29 cellular contexts compared by ENCODE assay signal in the genomic region with DNA sequence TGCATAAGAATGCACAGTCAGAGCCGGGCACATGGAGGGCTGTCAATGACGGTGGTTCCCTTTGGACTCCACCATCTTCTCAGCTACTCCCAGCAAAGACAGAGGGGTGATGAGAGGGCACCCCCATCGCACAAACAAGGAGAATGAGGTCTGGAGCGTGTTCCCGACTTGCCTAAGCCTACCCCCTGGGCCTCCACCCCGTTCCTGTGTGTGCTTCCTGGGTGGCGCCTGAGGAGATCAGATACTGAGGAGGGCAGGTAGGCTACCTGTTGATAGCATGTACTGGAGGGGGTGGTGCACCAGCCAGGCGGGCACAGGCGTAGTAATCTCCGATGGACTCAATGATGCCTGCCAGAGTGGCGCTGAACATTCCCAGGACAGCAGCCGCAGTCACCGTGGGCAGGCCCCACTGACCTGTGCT. TPM values are rescaled to one million over a fixed set of nuclear protein-coding genes. Genes with fewer than 3 reads are reported as not detected.
A peak's percentile ranks its signal among the peaks of the same experiment; 100 is the strongest.
DNase-seq lines count a peak whose midpoint lies in the region; ATAC-seq, FAIRE-seq and TF ChIP-seq lines count a peak whose summit lies in the region.
"Had no signal": no experiment of that assay in that cellular context is flagged by ENCODE, and none has a peak within 500 bp of the region (broad histone marks: within the 10 kb centered on the region; RNA-seq: fewer than 3 reads in every experiment).

No MANE protein-coding gene starts in this region.

- FAIRE-seq in keratinocyte (lab: Jason Lieb, UNC) = peak; percentile 36
- FAIRE-seq: GM12892 had no signal

- H3K27me3 ChIP-seq in right cardiac atrium (ENCODE audit: control insufficient read depth, insufficient read depth) = no peaks in the 10 kb centered on the region
- no peaks in the 10 kb centered on the region for H3K27me3 ChIP-seq in keratinocyte (ENCODE audit: control insufficient read depth, extremely low read depth, insufficient read depth, low read length)
- H3K27me3 ChIP-seq in upper lobe of right lung = no peaks in the 10 kb centered on the region
- H3K27me3 ChIP-seq: adrenal gland; BLaER1 treated with 17β-estradiol and CSF1 and Interleukin-3, amounts not matched to agents 10 nM and 100 nM; brain microvascular endothelial cell; colonic mucosa; esophagus squamous epithelium; gastroesophageal sphincter; MG63 had no signal

- peaks cover 5% of the 10 kb centered on the region for H3K36me3 Mint-ChIP-seq in activated T-helper 1 cell treated with anti-CD3 and anti-CD28 coated beads, Interleukin-12 subunit alpha, Interleukin-12 subunit beta, Interleukin-2, Interleukin-4 antibody, amounts not matched to agents 30 ng/mL and 10 ng/mL and 1 ng/mL, durations not matched to agents 14 hours and 24 hours and 36 hours (ENCODE audit: low read depth)

- H2AFZ ChIP-seq in keratinocyte (ENCODE audit: control insufficient read depth, low read length) = peak overlapping the region; percentile 1

- H3K27me3 Mint-ChIP-seq in activated T-helper 1 cell treated with anti-CD3 and anti-CD28 coated beads, Interleukin-12 subunit alpha, Interleukin-12 subunit beta, Interleukin-2, Interleukin-4 antibody, amounts not matched to agents 30 ng/mL and 10 ng/mL and 1 ng/mL, durations not matched to agents 14 hours and 24 hours and 36 hours (ENCODE audit: insufficient read depth) = no peaks in the 10 kb centered on the region
- H3K27me3 Mint-ChIP-seq: stimulated activated naive B cell treated with anti-CD40 and anti-IgM and Interleukin-4, amounts not matched to agents 10 μg/mL and 1 μg/mL and 100 μg/mL, for 72 hours had no signal

- H3K4me3 ChIP-seq in right cardiac atrium (ENCODE audit: low read length) (no peak overlapping the region), keratinocyte (ENCODE audit: control insufficient read depth in 2 of 3, extremely low read depth in 1 of 3, insufficient read depth in 2 of 3, low read depth in 1 of 3, low read length in 3 of 3) (no peak overlapping the region), upper lobe of right lung (no peak overlapping the region)
- H3K4me3 ChIP-seq: adrenal gland; BLaER1 treated with 17β-estradiol and CSF1 and Interleukin-3, amounts not matched to agents 10 nM and 100 nM; colonic mucosa; esophagus squamous epithelium; gastroesophageal sphincter; MG63; psoas muscle had no signal

- H4K20me1 ChIP-seq in keratinocyte (ENCODE audit: control insufficient read depth, extremely low read depth, insufficient read depth, low read length) = no peaks in the 10 kb centered on the region

- peak overlapping the region; percentile 1 for H3K27ac Mint-ChIP-seq in activated T-helper 1 cell treated with anti-CD3 and anti-CD28 coated beads, Interleukin-12 subunit alpha, Interleukin-12 subunit beta, Interleukin-2, Interleukin-4 antibody, amounts not matched to agents 30 ng/mL and 10 ng/mL and 1 ng/mL, durations not matched to agents 14 hours and 24 hours and 36 hours
- H3K27ac Mint-ChIP-seq: stimulated activated naive B cell treated with anti-CD40 and anti-IgM and Interleukin-4, amounts not matched to agents 10 μg/mL and 1 μg/mL and 100 μg/mL, for 72 hours had no signal

- H3K27ac ChIP-seq in right cardiac atrium (ENCODE audit: low read length) = no peak overlapping the region
- no peak overlapping the region for H3K27ac ChIP-seq in keratinocyte (ENCODE audit: control insufficient read depth, insufficient read depth, low read length)
- H3K27ac ChIP-seq in upper lobe of right lung = no peak overlapping the region
- H3K27ac ChIP-seq: adrenal gland, brain microvascular endothelial cell, colonic mucosa, esophagus squamous epithelium, gastroesophageal sphincter, psoas muscle had no signal

- TF ChIP-seq CTCF in keratinocyte (optimal IDR thresholded peaks at IDR 0.05 in 1 of 3, IDR thresholded peaks at IDR 0.05 in 1 of 3, conservative IDR thresholded peaks at IDR 0.05 in 1 of 3; ENCODE audit: extremely low read depth in 1 of 3, insufficient read depth in 2 of 3, low read length in 3 of 3) (no peak), upper lobe of right lung (IDR thresholded peaks at IDR 0.05) (no peak)

- peak in 2 of 3 donors; percentile 24 to 28 for DNase-seq in right cardiac atrium
- no peak for DNase-seq in Right ventricle myocardium superior
- DNase-seq in activated T-helper 1 cell treated with anti-CD3 and anti-CD28 coated beads, Interleukin-12 subunit alpha, Interleukin-12 subunit beta, Interleukin-2, Interleukin-4 antibody, amounts not matched to agents 30 ng/mL and 10 ng/mL and 1 ng/mL, durations not matched to agents 14 hours and 24 hours and 36 hours (ENCODE audit: low spot score) = no peak
- no peak for DNase-seq in keratinocyte (ENCODE audit: low read depth, low spot score)
- DNase-seq in upper lobe of right lung = peak; percentile 42
- no peak for DNase-seq in HK-2 (ENCODE audit: unreplicated experiment)
- DNase-seq in NCI-H748 (lab: John Stamatoyannopoulos, UW; ENCODE audit: unreplicated experiment) = no peak
- no peak for DNase-seq in NCI-H1694 treated with DMSO at 0.1 percent for 48 hours (lab: John Stamatoyannopoulos, UW)
- DNase-seq: ACHN; activated CD4-positive, alpha-beta T cell treated with anti-CD3 and anti-CD28 coated beads, Interleukin-2, amount 50 U/mL, for 48 hours; brain microvascular endothelial cell; colonic mucosa; effector memory CD4-positive, alpha-beta T cell; esophagus squamous epithelium; kidney glomerular epithelial cell; MG63; NCI-H446; psoas muscle; SHP77; stimulated activated CD4-positive, alpha-beta T cell treated with anti-CD3 and anti-CD28 coated beads, Interleukin-2, amount 100 ng/mL, for 48 hours; stimulated activated naive B cell treated with anti-CD40 and anti-IgM and Interleukin-4, amounts not matched to agents 10 μg/mL and 1 μg/mL and 100 μg/mL, for 72 hours had no signal

- H3K36me3 ChIP-seq in keratinocyte (ENCODE audit: control insufficient read depth in 2 of 2, extremely low read depth in 1 of 2, insufficient read depth in 2 of 2, low read length in 2 of 2) (no peaks in the 10 kb centered on the region), upper lobe of right lung (no peaks in the 10 kb centered on the region)
- H3K36me3 ChIP-seq: adrenal gland, brain microvascular endothelial cell, colonic mucosa had no signal

- WGBS in right cardiac atrium = 84% methylated on average over 13 of the region's 13 CpGs

- H3K4me3 Mint-ChIP-seq in activated T-helper 1 cell treated with anti-CD3 and anti-CD28 coated beads, Interleukin-12 subunit alpha, Interleukin-12 subunit beta, Interleukin-2, Interleukin-4 antibody, amounts not matched to agents 30 ng/mL and 10 ng/mL and 1 ng/mL, durations not matched to agents 14 hours and 24 hours and 36 hours = no peak overlapping the region
- H3K4me3 Mint-ChIP-seq: stimulated activated naive B cell treated with anti-CD40 and anti-IgM and Interleukin-4, amounts not matched to agents 10 μg/mL and 1 μg/mL and 100 μg/mL, for 72 hours had no signal

- H3K9me3 ChIP-seq in right cardiac atrium (ENCODE audit: control insufficient read depth, low read length) = no peaks in the 10 kb centered on the region
- H3K9me3 ChIP-seq in keratinocyte (ENCODE audit: control insufficient read depth, low read depth, low read length) = no peaks in the 10 kb centered on the region
- H3K9me3 ChIP-seq in upper lobe of right lung = no peaks in the 10 kb centered on the region
- H3K9me3 ChIP-seq: adrenal gland; BLaER1 treated with 17β-estradiol and CSF1 and Interleukin-3, amounts not matched to agents 10 nM and 100 nM; colonic mucosa; esophagus squamous epithelium; gastroesophageal sphincter; MG63; psoas muscle had no signal

- no peaks in the 10 kb centered on the region for H3K79me2 ChIP-seq in keratinocyte (ENCODE audit: control insufficient read depth, insufficient read depth, low read length)

- no peak overlapping the region for H3K4me2 ChIP-seq in keratinocyte (ENCODE audit: control insufficient read depth, extremely low read depth, insufficient read depth, low read depth, low read length)

- H3K4me1 Mint-ChIP-seq in activated T-helper 1 cell treated with anti-CD3 and anti-CD28 coated beads, Interleukin-12 subunit alpha, Interleukin-12 subunit beta, Interleukin-2, Interleukin-4 antibody, amounts not matched to agents 30 ng/mL and 10 ng/mL and 1 ng/mL, durations not matched to agents 14 hours and 24 hours and 36 hours (ENCODE audit: low read depth) = peaks cover 8% of the 10 kb centered on the region

- no peak for ATAC-seq in right cardiac atrium
- no peak for ATAC-seq in Right ventricle myocardium superior (ENCODE audit: poor library complexity)
- no peak for ATAC-seq in upper lobe of right lung
- ATAC-seq: gastroesophageal sphincter; psoas muscle; stimulated activated naive B cell treated with anti-CD40 and anti-IgM and Interleukin-4, amounts not matched to agents 10 μg/mL and 1 μg/mL and 100 μg/mL, for 72 hours had no signal

- intact Hi-C loops in right cardiac atrium (cut with DNase I) (no loop called here), Right ventricle myocardium superior (cut with DNase I) (no loop called here), upper lobe of right lung (cut with DNase I) (no loop called here)
- intact Hi-C loops in activated T-helper 1 cell treated with anti-CD3 and anti-CD28 coated beads, Interleukin-12 subunit alpha, Interleukin-12 subunit beta, Interleukin-2, Interleukin-4 antibody, amounts not matched to agents 30 ng/mL and 10 ng/mL and 1 ng/mL, durations not matched to agents 14 hours and 24 hours and 36 hours (cut with micrococcal nuclease) = loop anchor here (10.0 kb wide), 1 partner anchor 554 kb away; no protein-coding TSS in a partner anchor

- H3K9ac ChIP-seq in keratinocyte (ENCODE audit: control insufficient read depth, extremely low read depth, insufficient read depth, low read length) = no peak overlapping the region

- dilution Hi-C loops in keratinocyte (cut with MboI; ENCODE audit: extremely low pct_ligation_motif_present, low sequenced_read_pairs) = no loop called here

- H3K9me3 Mint-ChIP-seq in activated T-helper 1 cell treated with anti-CD3 and anti-CD28 coated beads, Interleukin-12 subunit alpha, Interleukin-12 subunit beta, Interleukin-2, Interleukin-4 antibody, amounts not matched to agents 30 ng/mL and 10 ng/mL and 1 ng/mL, durations not matched to agents 14 hours and 24 hours and 36 hours = no peaks in the 10 kb centered on the region
- H3K9me3 Mint-ChIP-seq: stimulated activated naive B cell treated with anti-CD40 and anti-IgM and Interleukin-4, amounts not matched to agents 10 μg/mL and 1 μg/mL and 100 μg/mL, for 72 hours had no signal

- no peaks in the 10 kb centered on the region for H3K9me1 ChIP-seq in keratinocyte (ENCODE audit: control insufficient read depth, extremely low read depth, insufficient read depth, low read length)

- H3K4me1 ChIP-seq in right cardiac atrium (ENCODE audit: control insufficient read depth, insufficient read depth, low read length) = no peaks in the 10 kb centered on the region
- H3K4me1 ChIP-seq in keratinocyte (ENCODE audit: control insufficient read depth, extremely low read depth, insufficient read depth, low read length) = peaks cover 10% of the 10 kb centered on the region
- no peaks in the 10 kb centered on the region for H3K4me1 ChIP-seq in upper lobe of right lung

RNA-seq across cellular contexts. Expression of a gene that starts 4.1 kb away (rescaled TPM):
- total RNA-seq in right cardiac atrium = not detected
- polyA plus RNA-seq in right cardiac atrium = 0.18 TPM
- total RNA-seq in Right ventricle myocardium superior = not detected
- total RNA-seq in activated T-helper 1 cell treated with anti-CD3 and anti-CD28 coated beads, Interleukin-12 subunit alpha, Interleukin-12 subunit beta, Interleukin-2, Interleukin-4 antibody, amounts not matched to agents 30 ng/mL and 10 ng/mL and 1 ng/mL, durations not matched to agents 14 hours and 24 hours and 36 hours = 1.4 and 1.5 TPM in 2 replicates
- polyA plus RNA-seq in keratinocyte = 0.03 TPM in 1 of 3 replicates, not detected in the others
- polyA plus RNA-seq in keratinocyte (2011; ENCODE audit: low read depth) = not detected
- not detected in 2 replicates for polyA plus RNA-seq in keratinocyte (2011; cell fraction: cytosol; rRNA removed)
- not detected in 2 replicates for polyA plus RNA-seq in keratinocyte (2011; cell fraction: nucleus; rRNA removed)
- polyA plus RNA-seq in keratinocyte (2012; ENCODE audit: low replicate concordance) = 0.06 TPM in 1 of 2 replicates, not detected in the other
- not detected in 3 replicates for polyA minus RNA-seq in keratinocyte
- polyA minus RNA-seq in keratinocyte (2011; cell fraction: cytosol; rRNA and poly(A)+ RNA removed) = not detected
- not detected in 2 replicates for polyA minus RNA-seq in keratinocyte (2011; cell fraction: nucleus; rRNA and poly(A)+ RNA removed)
- total RNA-seq in upper lobe of right lung = not detected
- total RNA-seq: Daoy, gastroesophageal sphincter, lung microvascular endothelial cell, psoas muscle, skeletal muscle tissue, temporal lobe had no signal
- polyA plus RNA-seq: adrenal gland had no signal

RNA-seq across cellular contexts. Expression of a gene that starts 10.8 kb away (rescaled TPM):
- total RNA-seq in right cardiac atrium = 1 to 10 TPM in 2 of 4 donors, under 1 TPM in 2; 0.70 to 1.8 (median 1.1) TPM
- 0.38 TPM for polyA plus RNA-seq in right cardiac atrium
- 0.70 TPM for total RNA-seq in Right ventricle myocardium superior
- total RNA-seq in activated T-helper 1 cell treated with anti-CD3 and anti-CD28 coated beads, Interleukin-12 subunit alpha, Interleukin-12 subunit beta, Interleukin-2, Interleukin-4 antibody, amounts not matched to agents 30 ng/mL and 10 ng/mL and 1 ng/mL, durations not matched to agents 14 hours and 24 hours and 36 hours = 38.1 and 38.8 TPM in 2 replicates
- 0.13 to 0.27 TPM in 2 of 3 replicates, not detected in the other for polyA plus RNA-seq in keratinocyte
- not detected for polyA plus RNA-seq in keratinocyte (2011; ENCODE audit: low read depth)
- polyA plus RNA-seq in keratinocyte (2011; cell fraction: cytosol; rRNA removed) = not detected in 2 replicates
- polyA plus RNA-seq in keratinocyte (2011; cell fraction: nucleus; rRNA removed) = 0.09 and 0.10 TPM in 2 replicates
- polyA plus RNA-seq in keratinocyte (2012; ENCODE audit: low replicate concordance) = 0.13 TPM in 1 of 2 replicates, not detected in the other
- polyA minus RNA-seq in keratinocyte = 0.22 to 0.46 TPM in 2 of 3 replicates, not detected in the other
- polyA minus RNA-seq in keratinocyte (2011; cell fraction: cytosol; rRNA and poly(A)+ RNA removed) = not detected
- polyA minus RNA-seq in keratinocyte (2011; cell fraction: nucleus; rRNA and poly(A)+ RNA removed) = 0.42 TPM in 1 of 2 replicates, not detected in the other
- total RNA-seq in upper lobe of right lung = 5.2 TPM
- total RNA-seq: Daoy, temporal lobe had no signal

RNA-seq across cellular contexts. Expression of a gene that starts 16.0 kb away (rescaled TPM):
- 10 to 100 TPM; 24.8 to 38.5 (median 33.0) TPM for total RNA-seq in right cardiac atrium
- polyA plus RNA-seq in right cardiac atrium = 22.2 TPM
- total RNA-seq in Right ventricle myocardium superior = 50.3 TPM
- total RNA-seq in activated T-helper 1 cell treated with anti-CD3 and anti-CD28 coated beads, Interleukin-12 subunit alpha, Interleukin-12 subunit beta, Interleukin-2, Interleukin-4 antibody, amounts not matched to agents 30 ng/mL and 10 ng/mL and 1 ng/mL, durations not matched to agents 14 hours and 24 hours and 36 hours = 9.1 and 9.3 TPM in 2 replicates
- polyA plus RNA-seq in keratinocyte = 0.22 to 0.32 TPM (median 0.26 TPM) in 3 replicates
- 0.06 TPM for polyA plus RNA-seq in keratinocyte (2011; ENCODE audit: low read depth)
- polyA plus RNA-seq in keratinocyte (2011; cell fraction: cytosol; rRNA removed) = 0.10 and 0.18 TPM in 2 replicates
- 0.37 and 0.48 TPM in 2 replicates for polyA plus RNA-seq in keratinocyte (2011; cell fraction: nucleus; rRNA removed)
- polyA plus RNA-seq in keratinocyte (2012; ENCODE audit: low replicate concordance) = 0.16 and 1.2 TPM in 2 replicates
- polyA minus RNA-seq in keratinocyte = 0.10 to 0.33 TPM (median 0.16 TPM) in 3 replicates
- polyA minus RNA-seq in keratinocyte (2011; cell fraction: cytosol; rRNA and poly(A)+ RNA removed) = 0.38 TPM
- 0.42 and 0.47 TPM in 2 replicates for polyA minus RNA-seq in keratinocyte (2011; cell fraction: nucleus; rRNA and poly(A)+ RNA removed)
- 1.9 TPM for total RNA-seq in upper lobe of right lung

RNA-seq across cellular contexts. Expression of a gene that starts 24.9 kb away (rescaled TPM):
- total RNA-seq in right cardiac atrium = 10 to 100 TPM in 3 of 4 donors, 1 to 10 TPM in 1; 9.8 to 25.4 (median 14.4) TPM
- 34.6 TPM for polyA plus RNA-seq in right cardiac atrium
- total RNA-seq in Right ventricle myocardium superior = 17.1 TPM
- total RNA-seq in activated T-helper 1 cell treated with anti-CD3 and anti-CD28 coated beads, Interleukin-12 subunit alpha, Interleukin-12 subunit beta, Interleukin-2, Interleukin-4 antibody, amounts not matched to agents 30 ng/mL and 10 ng/mL and 1 ng/mL, durations not matched to agents 14 hours and 24 hours and 36 hours = 4.1 and 5.3 TPM in 2 replicates
- 2.7 to 4.9 TPM (median 4.0 TPM) in 3 replicates for polyA plus RNA-seq in keratinocyte
- 0.67 TPM for polyA plus RNA-seq in keratinocyte (2011; ENCODE audit: low read depth)
- 2.4 and 2.6 TPM in 2 replicates for polyA plus RNA-seq in keratinocyte (2011; cell fraction: cytosol; rRNA removed)
- 2.6 TPM in 2 replicates for polyA plus RNA-seq in keratinocyte (2011; cell fraction: nucleus; rRNA removed)
- 1.9 and 6.4 TPM in 2 replicates for polyA plus RNA-seq in keratinocyte (2012; ENCODE audit: low replicate concordance)
- 0.99 to 1.9 TPM (median 1.9 TPM) in 3 replicates for polyA minus RNA-seq in keratinocyte
- not detected for polyA minus RNA-seq in keratinocyte (2011; cell fraction: cytosol; rRNA and poly(A)+ RNA removed)
- polyA minus RNA-seq in keratinocyte (2011; cell fraction: nucleus; rRNA and poly(A)+ RNA removed) = 1.2 and 2.1 TPM in 2 replicates
- 4.5 TPM for total RNA-seq in upper lobe of right lung

RNA-seq across cellular contexts. Expression of a gene that starts 37.3 kb away (rescaled TPM):
- total RNA-seq in right cardiac atrium (100 to 1,000 TPM; 125 to 158 (median 142) TPM), Right ventricle myocardium superior (142 TPM), upper lobe of right lung (70.0 TPM)
- polyA plus RNA-seq in right cardiac atrium (183 TPM), keratinocyte (31.0 to 65.6 TPM (median 43.8 TPM) in 3 replicates)
- total RNA-seq in activated T-helper 1 cell treated with anti-CD3 and anti-CD28 coated beads, Interleukin-12 subunit alpha, Interleukin-12 subunit beta, Interleukin-2, Interleukin-4 antibody, amounts not matched to agents 30 ng/mL and 10 ng/mL and 1 ng/mL, durations not matched to agents 14 hours and 24 hours and 36 hours = 88.4 and 97.3 TPM in 2 replicates
- 80.5 TPM for polyA plus RNA-seq in keratinocyte (2011; ENCODE audit: low read depth)
- polyA plus RNA-seq in keratinocyte (2011; cell fraction: cytosol; rRNA removed) = 36.1 and 63.7 TPM in 2 replicates
- 22.0 and 33.2 TPM in 2 replicates for polyA plus RNA-seq in keratinocyte (2011; cell fraction: nucleus; rRNA removed)
- polyA plus RNA-seq in keratinocyte (2012; ENCODE audit: low replicate concordance) = 41.7 and 65.0 TPM in 2 replicates
- 7.7 to 32.7 TPM (median 10.2 TPM) in 3 replicates for polyA minus RNA-seq in keratinocyte
- polyA minus RNA-seq in keratinocyte (2011; cell fraction: cytosol; rRNA and poly(A)+ RNA removed) = 50.8 TPM
- polyA minus RNA-seq in keratinocyte (2011; cell fraction: nucleus; rRNA and poly(A)+ RNA removed) = 7.9 and 13.3 TPM in 2 replicates

Comparison
In these comparisons a context has a peak if more than half of its experiments do, and no peak if none do; other contexts are left out.
1. DNase-seq: peak in right cardiac atrium (2 of 3) and upper lobe of right lung (single experiment); none in Right ventricle myocardium superior (single experiment), activated T-helper 1 cell treated with anti-CD3 and anti-CD28 coated beads, Interleukin-12 subunit alpha, Interleukin-12 subunit beta, Interleukin-2, Interleukin-4 antibody, amounts not matched to agents 30 ng/mL and 10 ng/mL and 1 ng/mL, durations not matched to agents 14 hours and 24 hours and 36 hours (single experiment), keratinocyte (single experiment), HK-2 (single experiment), NCI-H748 (single experiment) and NCI-H1694 treated with DMSO at 0.1 percent for 48 hours (single experiment).